8 cellular contexts compared by ENCODE assay signal in the genomic region with DNA sequence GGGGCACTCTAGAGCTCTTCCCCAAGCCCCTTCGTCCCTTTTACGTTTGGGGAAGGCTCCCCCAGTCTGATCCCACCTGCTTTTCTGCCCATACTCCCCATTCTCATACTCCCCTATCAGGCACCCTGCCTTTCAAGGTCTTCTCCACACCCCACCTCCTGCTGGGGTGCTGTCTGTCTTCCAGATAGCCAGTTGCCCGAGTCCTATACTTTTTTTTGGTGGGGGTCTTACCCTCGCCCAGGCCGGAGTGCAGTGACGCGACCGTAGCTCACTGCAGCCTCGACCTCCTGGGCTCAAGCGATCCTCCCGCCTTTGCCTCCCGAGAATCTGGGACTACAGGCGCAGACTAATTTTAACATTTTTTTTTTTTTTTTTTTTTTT. TPM values are rescaled to one million over a fixed set of nuclear protein-coding genes. Genes with fewer than 3 reads are reported as not detected.
DNase-seq lines count a peak whose midpoint lies in the region; ATAC-seq, FAIRE-seq and TF ChIP-seq lines count a peak whose summit lies in the region.

No MANE protein-coding gene starts in this region.

- H3K9me3 ChIP-seq in DOHH2 (ENCODE audit: control insufficient read depth, insufficient read depth, low read length) = no peaks in the 10 kb centered on the region
- H3K9me3 ChIP-seq in endothelial cell of umbilical vein (replicated peaks; ENCODE audit: control insufficient read depth, insufficient read depth, low read length) = no peaks in the 10 kb centered on the region
- no peaks in the 10 kb centered on the region for H3K9me3 ChIP-seq in parathyroid adenoma (ENCODE audit: control insufficient read depth, low read length)

- no peak for FAIRE-seq in endothelial cell of umbilical vein (lab: Jason Lieb, UNC)

- H3K9me1 ChIP-seq in endothelial cell of umbilical vein (replicated peaks; ENCODE audit: control insufficient read depth, extremely low read depth, insufficient read depth, low read length) = no peaks in the 10 kb centered on the region

- H3F3A ChIP-seq in DOHH2 (ENCODE audit: control insufficient read depth, insufficient read depth) = peaks cover 8% of the 10 kb centered on the region

- H2AFZ ChIP-seq in endothelial cell of umbilical vein (ENCODE audit: low read depth, low read length) (peak overlapping the region; percentile 96), parathyroid adenoma (peak overlapping the region; percentile 84)

- H3K4me3 ChIP-seq in DOHH2 (ENCODE audit: low read length) (peak overlapping the region; percentile 82), endothelial cell of umbilical vein (replicated peaks in 1 of 3; ENCODE audit: insufficient read depth in 1 of 3, low read depth in 1 of 3, low read length in 3 of 3) (peak overlapping the region; percentile 36 to 84 (median 52)), parathyroid adenoma (ENCODE audit: low read depth, low read length) (peak overlapping the region; percentile 81)

- dilution Hi-C loops in endothelial cell of umbilical vein (cut with MboI; ENCODE audit: extremely low pct_ligation_motif_present, low sequenced_read_pairs) = no loop called here

- CTCF ChIA-PET in endothelial cell of umbilical vein (lab: Charles Lee) = interaction anchor here (1.3 to 2.7 kb wide), 8 partner anchors 14 to 183 kb away, joined by 3 to 22 read pairs (median 5); a partner anchor contains a TSS

- POLR2A ChIA-PET in endothelial cell of umbilical vein (lab: Charles Lee) = interaction anchor here (1.0 kb wide), 1 partner anchor 17 kb away, joined by 4 read pairs; no protein-coding TSS in a partner anchor

- H3K79me2 ChIP-seq in DOHH2 (ENCODE audit: control insufficient read depth, low read length) = peaks cover 24% of the 10 kb centered on the region
- no peaks in the 10 kb centered on the region for H3K79me2 ChIP-seq in endothelial cell of umbilical vein (ENCODE audit: control insufficient read depth, insufficient read depth, low read length)
- H3K79me2 ChIP-seq in parathyroid adenoma = no peaks in the 10 kb centered on the region

- peaks cover 29% of the 10 kb centered on the region for H3K36me3 ChIP-seq in DOHH2 (ENCODE audit: control insufficient read depth, low read length)
- H3K36me3 ChIP-seq in endothelial cell of umbilical vein (ENCODE audit: control insufficient read depth in 2 of 2, extremely low read depth in 1 of 2, insufficient read depth in 2 of 2, low read length in 2 of 2) = no peaks in the 10 kb centered on the region
- H3K36me3 ChIP-seq in parathyroid adenoma (ENCODE audit: control insufficient read depth, insufficient read depth, low read length) = no peaks in the 10 kb centered on the region

- H3K9me2 ChIP-seq in DOHH2 (replicated peaks; ENCODE audit: control insufficient read depth, low read length) = no peaks in the 10 kb centered on the region

- H3K27me3 ChIP-seq in DOHH2 (ENCODE audit: control insufficient read depth, low read length) (no peaks in the 10 kb centered on the region), endothelial cell of umbilical vein (ENCODE audit: control insufficient read depth in 2 of 2, insufficient read depth in 2 of 2, low read length in 2 of 2) (no peaks in the 10 kb centered on the region), parathyroid adenoma (ENCODE audit: control insufficient read depth, insufficient read depth, low read length) (no peaks in the 10 kb centered on the region)

- TF ChIP-seq POLR2A in endothelial cell of umbilical vein (IDR thresholded peaks at IDR 0.05; ENCODE audit: low read depth, low read length) = no peak

- H3K4me2 ChIP-seq in DOHH2 (ENCODE audit: low read length) (peak overlapping the region; percentile 83), endothelial cell of umbilical vein (ENCODE audit: insufficient read depth, low read length) (peak overlapping the region; percentile 41), parathyroid adenoma (ENCODE audit: low read length) (peak overlapping the region; percentile 80)

- peaks cover 27% of the 10 kb centered on the region for H3K4me1 ChIP-seq in DOHH2 (ENCODE audit: control insufficient read depth, low read length)
- H3K4me1 ChIP-seq in endothelial cell of umbilical vein (ENCODE audit: control insufficient read depth, extremely low read depth, insufficient read depth, low read length) = peaks cover 8% of the 10 kb centered on the region
- H3K4me1 ChIP-seq in parathyroid adenoma = peaks cover 30% of the 10 kb centered on the region

- intact Hi-C loops in endothelial cell of umbilical vein (cut with micrococcal nuclease) = no loop called here

- TF ChIP-seq CTCF in DOHH2 (IDR thresholded peaks at IDR 0.05; ENCODE audit: low read depth, low read length, poor library complexity, severe bottlenecking) = no peak
- TF ChIP-seq CTCF in endothelial cell of umbilical vein (IDR thresholded peaks at IDR 0.05; ENCODE audit: extremely low read depth in 1 of 2, insufficient read depth in 1 of 2, low read depth in 1 of 2, low read length in 2 of 2) = no peak
- TF ChIP-seq CTCF in parathyroid adenoma (IDR thresholded peaks at IDR 0.05) = no peak

- DNase-seq in NCI-H69 (lab: John Stamatoyannopoulos, UW) (peak; percentile 85), endothelial cell of umbilical vein (ENCODE audit: low read depth, low spot score) (no peak), dermis blood vessel endothelial cell (no peak), DMS 273 (lab: John Stamatoyannopoulos, UW; ENCODE audit: unreplicated experiment) (no peak), left lobe of liver (ENCODE audit: low spot score) (no peak)

- H4K20me1 ChIP-seq in DOHH2 (ENCODE audit: control insufficient read depth, insufficient read depth, low read depth, low read length) = peaks cover 6% of the 10 kb centered on the region
- H4K20me1 ChIP-seq in endothelial cell of umbilical vein (replicated peaks; ENCODE audit: control insufficient read depth, extremely low read depth, insufficient read depth, low read length) = no peaks in the 10 kb centered on the region

- ATAC-seq in GM21360 (IDR thresholded peaks at IDR 0.05; ENCODE audit: unreplicated experiment) (no peak), left lobe of liver (no peak)

- TSS peak; percentile 82 for BruUV-seq in endothelial cell of umbilical vein (replicated peaks; lab: Mats Ljungman, UMichigan)

- H3K27ac ChIP-seq in DOHH2 (ENCODE audit: low read depth, low read length) (peak overlapping the region; percentile 16; the same call in 1 of the 2 replicates), endothelial cell of umbilical vein (ENCODE audit: insufficient read depth, low read depth, low read length) (peak overlapping the region; percentile 41), parathyroid adenoma (peak overlapping the region; percentile 89)

- H3K9ac ChIP-seq in endothelial cell of umbilical vein (replicated peaks; ENCODE audit: extremely low read depth, insufficient read depth, low read length) (peak overlapping the region; percentile 82), parathyroid adenoma (peak overlapping the region; percentile 28)

RNA-seq across cellular contexts. Expression of a gene that starts 0.8 kb away (rescaled TPM):
- total RNA-seq in endothelial cell of umbilical vein (13.3 and 19.0 TPM in 2 replicates), dermis blood vessel endothelial cell (6.1 and 7.1 TPM in 2 replicates), left lobe of liver (6.9 TPM)
- polyA plus RNA-seq in endothelial cell of umbilical vein = 18.4 and 18.9 TPM in 2 replicates
- polyA plus RNA-seq in endothelial cell of umbilical vein (2011; cell fraction: cytosol; rRNA removed) = 14.5 and 14.7 TPM in 2 replicates
- 8.7 and 9.6 TPM in 2 replicates for polyA plus RNA-seq in endothelial cell of umbilical vein (2011; cell fraction: nucleus; rRNA removed)
- 9.8 and 12.6 TPM in 2 replicates for polyA plus RNA-seq in endothelial cell of umbilical vein (2012)
- 6.2 and 10.0 TPM in 2 replicates for polyA minus RNA-seq in endothelial cell of umbilical vein
- 7.6 TPM for polyA minus RNA-seq in endothelial cell of umbilical vein (2011; cell fraction: cytosol; rRNA and poly(A)+ RNA removed)
- polyA minus RNA-seq in endothelial cell of umbilical vein (2011; cell fraction: nucleus; rRNA and poly(A)+ RNA removed) = 4.4 and 5.0 TPM in 2 replicates

RNA-seq across cellular contexts. Expression of a gene that starts 19.9 kb away (rescaled TPM):
- total RNA-seq in endothelial cell of umbilical vein = 16.8 and 20.8 TPM in 2 replicates
- 13.1 and 16.0 TPM in 2 replicates for polyA plus RNA-seq in endothelial cell of umbilical vein
- 10.3 and 11.8 TPM in 2 replicates for polyA plus RNA-seq in endothelial cell of umbilical vein (2011; cell fraction: cytosol; rRNA removed)
- 70.2 and 73.5 TPM in 2 replicates for polyA plus RNA-seq in endothelial cell of umbilical vein (2011; cell fraction: nucleus; rRNA removed)
- 20.8 and 23.1 TPM in 2 replicates for polyA plus RNA-seq in endothelial cell of umbilical vein (2012)
- polyA minus RNA-seq in endothelial cell of umbilical vein = 13.4 and 21.7 TPM in 2 replicates
- polyA minus RNA-seq in endothelial cell of umbilical vein (2011; cell fraction: cytosol; rRNA and poly(A)+ RNA removed) = 5.7 TPM
- polyA minus RNA-seq in endothelial cell of umbilical vein (2011; cell fraction: nucleus; rRNA and poly(A)+ RNA removed) = 14.1 and 16.5 TPM in 2 replicates
- 10.7 and 11.4 TPM in 2 replicates for total RNA-seq in dermis blood vessel endothelial cell
- 2.9 TPM for total RNA-seq in left lobe of liver

RNA-seq across cellular contexts. Expression of a gene that starts 30.7 kb away (rescaled TPM):
- total RNA-seq in endothelial cell of umbilical vein (0.62 and 0.95 TPM in 2 replicates), dermis blood vessel endothelial cell (1.4 and 1.5 TPM in 2 replicates), left lobe of liver (28.9 TPM)
- polyA plus RNA-seq in endothelial cell of umbilical vein = 1.9 and 2.4 TPM in 2 replicates
- polyA plus RNA-seq in endothelial cell of umbilical vein (2011; cell fraction: cytosol; rRNA removed) = 0.46 and 0.82 TPM in 2 replicates
- 0.20 and 0.21 TPM in 2 replicates for polyA plus RNA-seq in endothelial cell of umbilical vein (2011; cell fraction: nucleus; rRNA removed)
- 0.17 TPM in 1 of 2 replicates, not detected in the other for polyA plus RNA-seq in endothelial cell of umbilical vein (2012)
- polyA minus RNA-seq in endothelial cell of umbilical vein = 0.29 and 0.30 TPM in 2 replicates
- polyA minus RNA-seq in endothelial cell of umbilical vein (2011; cell fraction: cytosol; rRNA and poly(A)+ RNA removed) = not detected
- not detected in 2 replicates for polyA minus RNA-seq in endothelial cell of umbilical vein (2011; cell fraction: nucleus; rRNA and poly(A)+ RNA removed)

RNA-seq across cellular contexts. Expression of a gene that starts 56.0 kb away (rescaled TPM):
- total RNA-seq in endothelial cell of umbilical vein = 60.1 and 64.6 TPM in 2 replicates
- 49.0 and 62.1 TPM in 2 replicates for polyA plus RNA-seq in endothelial cell of umbilical vein
- polyA plus RNA-seq in endothelial cell of umbilical vein (2011; cell fraction: cytosol; rRNA removed) = 79.4 and 83.1 TPM in 2 replicates
- polyA plus RNA-seq in endothelial cell of umbilical vein (2011; cell fraction: nucleus; rRNA removed) = 62.8 and 64.4 TPM in 2 replicates
- polyA plus RNA-seq in endothelial cell of umbilical vein (2012) = 47.5 and 63.8 TPM in 2 replicates
- polyA minus RNA-seq in endothelial cell of umbilical vein = 39.2 and 43.2 TPM in 2 replicates
- 33.0 TPM for polyA minus RNA-seq in endothelial cell of umbilical vein (2011; cell fraction: cytosol; rRNA and poly(A)+ RNA removed)
- 13.5 and 15.8 TPM in 2 replicates for polyA minus RNA-seq in endothelial cell of umbilical vein (2011; cell fraction: nucleus; rRNA and poly(A)+ RNA removed)
- 27.0 and 31.5 TPM in 2 replicates for total RNA-seq in dermis blood vessel endothelial cell
- 28.2 TPM for total RNA-seq in left lobe of liver

RNA-seq across cellular contexts. Expression of a gene that starts 56.1 kb away (rescaled TPM):
- 10.4 and 11.9 TPM in 2 replicates for total RNA-seq in endothelial cell of umbilical vein
- 10.6 and 14.7 TPM in 2 replicates for polyA plus RNA-seq in endothelial cell of umbilical vein
- 6.7 and 9.0 TPM in 2 replicates for polyA plus RNA-seq in endothelial cell of umbilical vein (2011; cell fraction: cytosol; rRNA removed)
- 3.9 and 4.1 TPM in 2 replicates for polyA plus RNA-seq in endothelial cell of umbilical vein (2011; cell fraction: nucleus; rRNA removed)
- 7.5 and 7.6 TPM in 2 replicates for polyA plus RNA-seq in endothelial cell of umbilical vein (2012)
- polyA minus RNA-seq in endothelial cell of umbilical vein = 3.7 and 5.4 TPM in 2 replicates
- 4.2 TPM for polyA minus RNA-seq in endothelial cell of umbilical vein (2011; cell fraction: cytosol; rRNA and poly(A)+ RNA removed)
- polyA minus RNA-seq in endothelial cell of umbilical vein (2011; cell fraction: nucleus; rRNA and poly(A)+ RNA removed) = 6.3 and 6.6 TPM in 2 replicates
- total RNA-seq in dermis blood vessel endothelial cell = 0.85 and 1.3 TPM in 2 replicates
- 10.0 TPM for total RNA-seq in left lobe of liver

Comparison
In these comparisons a context has a peak if more than half of its experiments do, and no peak if none do; other contexts are left out.
1. H3K27ac ChIP-seq: peak in every context shown above with its lines; median percentile 89 in parathyroid adenoma; 41 in endothelial cell of umbilical vein; 16 in DOHH2.
2. RNA of a gene that starts 30.7 kb away (total RNA-seq): 28.9 TPM in left lobe of liver (single experiment); 1.4 to 1.5 TPM in dermis blood vessel endothelial cell and 0.62 to 0.95 TPM in endothelial cell of umbilical vein; every median in the first group is over 10 times any median in the second.
3. Peak in every context shown above with its lines, with median percentiles within 50 percentile points of each other: H3K4me2 ChIP-seq and H3K4me3 ChIP-seq.